13 cellular contexts compared by ENCODE assay signal in genomic region chr11:96197221-96197620, GRCh38.
DNase-seq lines count a peak whose midpoint lies in the region; ATAC-seq, FAIRE-seq and TF ChIP-seq lines count a peak whose summit lies in the region.
"Had no signal": no experiment of that assay in that cellular context is flagged by ENCODE, and none has a peak within 500 bp of the region (broad histone marks: within the 10 kb centered on the region; RNA-seq: fewer than 3 reads in every experiment).

No MANE protein-coding gene starts in this region.

- TF ChIP-seq POLR2A in H1 (IDR thresholded peaks at IDR 0.05; ENCODE audit: control extremely low read depth in 1 of 2, low read depth in 2 of 2, low read length in 2 of 2): no peak

- H3K36me3 ChIP-seq in GM23248 (ENCODE audit: low read depth) (no peaks in the 10 kb centered on the region; the same call in 1 of the 2 replicates), OCI-LY3 (replicated peaks; ENCODE audit: low read depth, low read length) (no peaks in the 10 kb centered on the region), H1 (ENCODE audit: control insufficient read depth in 2 of 4, insufficient read depth in 4 of 4, low read length in 3 of 4) (no peaks in the 10 kb centered on the region)
- H3K36me3 ChIP-seq: Peyer's patch had no signal

- H3K4me3 ChIP-seq in GM23248 (no peak overlapping the region), OCI-LY3 (ENCODE audit: low read length) (peak overlapping the region; percentile 36; the same call in 1 of the 2 replicates), H1 (ENCODE audit: extremely low read depth in 1 of 4, insufficient read depth in 2 of 4, low read depth in 3 of 4, low read length in 4 of 4) (no peak overlapping the region)
- H3K4me3 ChIP-seq: Peyer's patch had no signal

- in situ Hi-C loops in GM23248 (cut with MboI): no loop called here

- no peak for TF ChIP-seq RAD21 in H1 (IDR thresholded peaks at IDR 0.05 in 1 of 2, conservative IDR thresholded peaks at IDR 0.05 in 1 of 2; ENCODE audit: low read depth in 2 of 2, low read length in 2 of 2)

- no peaks in the 10 kb centered on the region for H3K9me3 Mint-ChIP-seq in osteocyte (ENCODE audit: unreplicated experiment)
- H3K9me3 Mint-ChIP-seq: dendritic cell treated with granulocyte-macrophage colony-stimulating factor and Interleukin-4, amounts not matched to agents 40 ng/mL and 50 ng/mL, for 4 days had no signal

- peak; percentile 26 for DNase-seq in GM23248
- no peak for DNase-seq in H1 (ENCODE audit: low read depth in 1 of 2, low spot score in 2 of 2)
- DNase-seq in osteocyte (ENCODE audit: extremely low spot score, unreplicated experiment): no peak
- DNase-seq in HUDEP-2 (lab: John Stamatoyannopoulos, UW; ENCODE audit: unreplicated experiment in 76 of 76): no peak
- DNase-seq in NCI-H2081 (lab: John Stamatoyannopoulos, UW): no peak
- DNase-seq: activated naive CD4-positive, alpha-beta T cell; NCI-H1105 treated with DMSO at 0.1 percent for 48 hours; NCI-H446 treated with DMSO at 0.1 percent for 48 hours; Peyer's patch had no signal

- H2AK5ac ChIP-seq in H1 (ENCODE audit: low read depth, low read length): no peak overlapping the region

- H2AFZ ChIP-seq in GM23248: no peak overlapping the region
- no peak overlapping the region for H2AFZ ChIP-seq in OCI-LY3 (ENCODE audit: low read depth, low read length)
- H2AFZ ChIP-seq in H1 (ENCODE audit: low read length): no peak overlapping the region

- H3K4me2 ChIP-seq in GM23248 (ENCODE audit: unreplicated experiment): no peak overlapping the region
- peak overlapping the region; percentile 69 for H3K4me2 ChIP-seq in OCI-LY3 (ENCODE audit: low read length)
- H3K4me2 ChIP-seq in H1 (ENCODE audit: insufficient read depth in 1 of 2, low read depth in 2 of 2, low read length in 2 of 2): peak overlapping the region in 1 of 2 experiments; percentile 28; a peak in 1 of 4 replicates

- H3K27me3 ChIP-seq in GM23248 (replicated peaks; ENCODE audit: insufficient read depth) (no peaks in the 10 kb centered on the region), OCI-LY3 (ENCODE audit: low read depth, low read length) (no peaks in the 10 kb centered on the region), H1 (replicated peaks in 1 of 4; ENCODE audit: control insufficient read depth in 3 of 4, extremely low read depth in 1 of 4, insufficient read depth in 3 of 4, low read length in 3 of 4) (no peaks in the 10 kb centered on the region)
- H3K27me3 ChIP-seq: Peyer's patch had no signal

- TF ChIP-seq CTCF in OCI-LY3 (IDR thresholded peaks at IDR 0.05; ENCODE audit: low read depth, low read length): no peak
- TF ChIP-seq CTCF in H1 (IDR thresholded peaks at IDR 0.05; ENCODE audit: control extremely low read depth in 1 of 3, insufficient read depth in 1 of 3, low read depth in 1 of 3, low read length in 3 of 3): no peak
- no peak for TF ChIP-seq CTCF in osteocyte (IDR thresholded peaks at IDR 0.05)

- no peaks in the 10 kb centered on the region for H4K20me1 ChIP-seq in GM23248 (ENCODE audit: insufficient read depth)
- H4K20me1 ChIP-seq in OCI-LY3 (ENCODE audit: insufficient read depth, low read length): no peaks in the 10 kb centered on the region
- H4K20me1 ChIP-seq in H1 (replicated peaks in 1 of 2; ENCODE audit: control insufficient read depth in 1 of 2, insufficient read depth in 2 of 2, low read length in 2 of 2): no peaks in the 10 kb centered on the region

- no peak overlapping the region for H4K5ac ChIP-seq in H1 (ENCODE audit: insufficient read length, low read depth, low read length)

- H3K9ac ChIP-seq in GM23248 (no peak overlapping the region), OCI-LY3 (ENCODE audit: low read length) (no peak overlapping the region; the same call in 1 of the 2 replicates), H1 (replicated peaks in 1 of 4; ENCODE audit: extremely low read depth in 1 of 4, low read depth in 3 of 4, low read length in 3 of 4) (no peak overlapping the region)

- H3K18ac ChIP-seq in H1 (ENCODE audit: extremely low read depth, low read length): no peak overlapping the region

- no peak overlapping the region for H3K56ac ChIP-seq in H1 (replicated peaks; ENCODE audit: insufficient read length, low read depth, low read length)

- peaks cover 36% of the 10 kb centered on the region for H3F3A ChIP-seq in GM23248 (ENCODE audit: insufficient read depth)

- H3K4me3 Mint-ChIP-seq in osteocyte (ENCODE audit: unreplicated experiment): no peak overlapping the region
- H3K4me3 Mint-ChIP-seq: dendritic cell treated with granulocyte-macrophage colony-stimulating factor and Interleukin-4, amounts not matched to agents 40 ng/mL and 50 ng/mL, for 4 days had no signal

- H2BK20ac ChIP-seq in H1 (ENCODE audit: low read length): no peak overlapping the region

- no peak overlapping the region for H2BK15ac ChIP-seq in H1 (ENCODE audit: low read length)

- H3K4me1 ChIP-seq in GM23248 (ENCODE audit: insufficient read depth) (peaks cover 28% of the 10 kb centered on the region), OCI-LY3 (ENCODE audit: low read length) (peaks cover 53% of the 10 kb centered on the region), H1 (replicated peaks in 1 of 4; ENCODE audit: control insufficient read depth in 3 of 4, insufficient read depth in 4 of 4, low read length in 3 of 4) (peaks cover 0 to 11% (median 5%) of the 10 kb centered on the region in 4 experiments; a peak in 3 of 7 replicates)

- peaks cover 84% of the 10 kb centered on the region for H3K4me1 Mint-ChIP-seq in osteocyte (ENCODE audit: unreplicated experiment)

- no peak overlapping the region for H3K23ac ChIP-seq in H1 (ENCODE audit: insufficient read length)

- no peak overlapping the region for H3K4ac ChIP-seq in H1 (replicated peaks; ENCODE audit: insufficient read length, low read depth, low read length)

- no peak for TF ChIP-seq EP300 in H1 (IDR thresholded peaks at IDR 0.05; ENCODE audit: borderline replicate concordance in 1 of 2, low read depth in 2 of 2, low read length in 2 of 2)

- H2BK12ac ChIP-seq in H1 (ENCODE audit: low read depth, low read length): peak overlapping the region; percentile 55

- H3K9me3 ChIP-seq in GM23248 (ENCODE audit: low read depth) (no peaks in the 10 kb centered on the region), OCI-LY3 (ENCODE audit: insufficient read depth, low read length) (no peaks in the 10 kb centered on the region), H1 (ENCODE audit: insufficient read depth in 2 of 2, low read depth in 1 of 2, low read length in 1 of 2) (no peaks in the 10 kb centered on the region)
- H3K9me3 ChIP-seq: Peyer's patch had no signal

- H3K27ac Mint-ChIP-seq in osteocyte (ENCODE audit: unreplicated experiment): peak overlapping the region; percentile 95
- H3K27ac Mint-ChIP-seq: dendritic cell treated with granulocyte-macrophage colony-stimulating factor and Interleukin-4, amounts not matched to agents 40 ng/mL and 50 ng/mL, for 4 days had no signal

- H4K8ac ChIP-seq in H1 (ENCODE audit: extremely low read depth, insufficient read depth, low read length): no peak overlapping the region

- WGBS in GM23248 (ENCODE audit: low coverage in 1 of 2, low lambda C conversion rate in 2 of 2, missing lambda C conversion rate in 2 of 2), 2 experiments: 95 to 96% methylated on average over 2 of the region's 2 CpGs
- 78% methylated on average over 2 of the region's 2 CpGs; no CpG with 5 or more reads in 1 of the 2 experiments for WGBS in H1 (ENCODE audit: extremely low coverage in 1 of 2, insufficient coverage in 1 of 2, insufficient read length in 1 of 2, insufficient replicate concordance in 2 of 2, low coverage in 1 of 2, low lambda C conversion rate in 2 of 2, missing lambda C conversion rate in 1 of 2), 2 experiments

- no peaks in the 10 kb centered on the region; the same call in 1 of the 2 replicates for H3K9me2 ChIP-seq in GM23248 (ENCODE audit: insufficient read depth)

- ATAC-seq in GM21423 (IDR thresholded peaks at IDR 0.05; ENCODE audit: unreplicated experiment): no peak
- ATAC-seq: HepG2 had no signal

- no peak for FAIRE-seq in H1 (lab: Jason Lieb, UNC)
- FAIRE-seq: HepG2 had no signal

- H3K23me2 ChIP-seq in H1 (ENCODE audit: low read depth, low read length): no peaks in the 10 kb centered on the region

- H2BK120ac ChIP-seq in H1 (replicated peaks; ENCODE audit: low read depth, low read length): no peak overlapping the region

- peak overlapping the region; percentile 68 for H4K91ac ChIP-seq in H1 (replicated peaks; ENCODE audit: insufficient read length, low read length)

- H3K27me3 Mint-ChIP-seq in osteocyte (ENCODE audit: unreplicated experiment): no peaks in the 10 kb centered on the region

- H3K79me2 ChIP-seq in GM23248 (ENCODE audit: insufficient read depth) (peaks cover 96% of the 10 kb centered on the region), OCI-LY3 (ENCODE audit: low read length) (no peaks in the 10 kb centered on the region), H1 (ENCODE audit: control insufficient read depth in 1 of 2, insufficient read depth in 2 of 2, low read length in 2 of 2) (no peaks in the 10 kb centered on the region)

- no peaks in the 10 kb centered on the region for H3K79me1 ChIP-seq in H1 (ENCODE audit: low read depth, low read length)

- H3K14ac ChIP-seq in H1 (ENCODE audit: insufficient read length): no peak overlapping the region

- POLR2A ChIA-PET in H1 (lab: Charles Lee; ENCODE audit: partially characterized antibody): interaction anchor here (0.9 to 3.5 kb wide), 4 partner anchors 11 to 46 kb away, joined by 3 to 12 read pairs (median 3); no protein-coding TSS in a partner anchor

- H3K27ac ChIP-seq in GM23248 (no peak overlapping the region), OCI-LY3 (ENCODE audit: low read length) (peak overlapping the region; percentile 45), H1 (ENCODE audit: low read depth, low read length) (no peak overlapping the region)

- H3K36me3 Mint-ChIP-seq in osteocyte (ENCODE audit: unreplicated experiment): peaks cover 3% of the 10 kb centered on the region

- peak overlapping the region; percentile 35; the same call in 1 of the 2 replicates for H2BK5ac ChIP-seq in H1 (ENCODE audit: low read depth, low read length)

- CTCF ChIA-PET in H1 (lab: Charles Lee; ENCODE audit: partially characterized antibody): interaction anchor here (1.2 to 1.4 kb wide), 2 partner anchors 141 to 217 kb away, joined by 3 to 4 read pairs; no protein-coding TSS in a partner anchor

TF ChIP-seq in H1, 55 proteins besides CTCF, POLR2A, EP300 and RAD21 (continues in another document):
- TF ChIP-seq SIX5 (IDR thresholded peaks at IDR 0.05; ENCODE audit: low read depth, low read length) (no peak), SRF (IDR thresholded peaks at IDR 0.05; ENCODE audit: low read depth, low read length) (no peak), KDM1A (IDR thresholded peaks at IDR 0.05; ENCODE audit: borderline replicate concordance, low read length) (no peak), TAF1 (IDR thresholded peaks at IDR 0.05; ENCODE audit: low read depth, low read length) (no peak), CBX5 (IDR thresholded peaks at IDR 0.05; ENCODE audit: low read depth, low read length) (no peak), SIN3A (conservative IDR thresholded peaks at IDR 0.05 in 1 of 2, IDR thresholded peaks at IDR 0.05 in 1 of 2; ENCODE audit: low read depth in 1 of 2, low read length in 2 of 2) (no peak), PHF8 (conservative IDR thresholded peaks at IDR 0.05; ENCODE audit: low read depth, low read length) (no peak), BCL11A (IDR thresholded peaks at IDR 0.05; ENCODE audit: low read depth in 2 of 2, low read length in 2 of 2) (no peak), SAP30 (IDR thresholded peaks at IDR 0.05; ENCODE audit: insufficient read depth, insufficient replicate concordance, low read length) (no peak)
